Comparison of ENCODE assay signal across 18 cellular contexts in the genomic region with DNA sequence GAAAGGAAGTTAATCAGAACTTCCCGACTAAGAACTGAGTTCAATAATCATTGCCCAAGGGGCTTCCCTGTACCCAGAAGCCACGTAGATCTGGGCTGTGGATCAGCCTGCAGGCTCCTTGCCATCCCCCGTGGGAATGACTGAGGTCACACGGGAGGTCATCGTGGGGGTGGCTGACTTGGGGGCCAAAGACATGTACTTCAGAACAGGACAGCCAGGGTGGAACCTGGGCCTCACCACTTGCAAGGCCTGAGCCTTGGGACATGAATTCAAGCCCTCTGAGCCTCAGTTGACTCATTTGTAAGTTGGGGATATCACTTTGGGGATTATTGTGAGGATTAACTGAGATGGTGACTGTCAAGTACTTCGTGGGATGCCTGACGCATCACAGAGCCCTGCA.
A peak's percentile ranks its signal among the peaks of the same experiment; 100 is the strongest.
DNase-seq lines count a peak whose midpoint lies in the region; ATAC-seq and TF ChIP-seq lines count a peak whose summit lies in the region.
"Had no signal": no experiment of that assay in that cellular context is flagged by ENCODE, and none has a peak within 500 bp of the region (broad histone marks: within the 10 kb centered on the region; RNA-seq: fewer than 3 reads in every experiment).

No MANE protein-coding gene starts in this region.

- no peak overlapping the region for H3K27ac ChIP-seq in CD4-positive, CD25-positive, alpha-beta regulatory T cell (ENCODE audit: insufficient read depth, low read length, poor library complexity, severe bottlenecking)
- H3K27ac ChIP-seq in GM23338 (ENCODE audit: low read depth) (no peak overlapping the region), osteoblast (ENCODE audit: low read depth, low read length) (no peak overlapping the region)
- H3K27ac ChIP-seq: breast epithelium, gastrocnemius medialis, ovary had no signal

- H3K36me3 Mint-ChIP-seq in CD4-positive, CD25-positive, alpha-beta regulatory T cell: peaks cover 9% of the 10 kb centered on the region
- H3K36me3 Mint-ChIP-seq in GM23338 (ENCODE audit: low read depth): no peaks in the 10 kb centered on the region
- peaks cover 26% of the 10 kb centered on the region for H3K36me3 Mint-ChIP-seq in central memory CD8-positive, alpha-beta T cell (ENCODE audit: insufficient read depth)
- no peaks in the 10 kb centered on the region for H3K36me3 Mint-ChIP-seq in nephron progenitor cell (ENCODE audit: low read depth)
- H3K36me3 Mint-ChIP-seq: activated naive CD4-positive, alpha-beta T cell treated with anti-CD3 and anti-CD28 coated beads, Interleukin-2, amount 50 U/mL, for 72 hours; mesothelial cell of epicardium had no signal

- no peaks in the 10 kb centered on the region for H3K27me3 ChIP-seq in CD4-positive, CD25-positive, alpha-beta regulatory T cell (ENCODE audit: control insufficient read depth, insufficient read depth, low read length)
- H3K27me3 ChIP-seq in GM23338 (ENCODE audit: insufficient read depth): no peaks in the 10 kb centered on the region
- no peaks in the 10 kb centered on the region for H3K27me3 ChIP-seq in osteoblast (ENCODE audit: insufficient read depth, low read length)
- H3K27me3 ChIP-seq: breast epithelium, dorsolateral prefrontal cortex, gastrocnemius medialis, ovary had no signal

- H3K9me3 Mint-ChIP-seq in CD4-positive, CD25-positive, alpha-beta regulatory T cell: peaks cover 0 to 2% (median 0%) of the 10 kb centered on the region in 7 donors
- H3K9me3 Mint-ChIP-seq in GM23338 (no peaks in the 10 kb centered on the region), nephron progenitor cell (no peaks in the 10 kb centered on the region)
- H3K9me3 Mint-ChIP-seq in central memory CD8-positive, alpha-beta T cell: no peaks in the 10 kb centered on the region
- H3K9me3 Mint-ChIP-seq: activated naive CD4-positive, alpha-beta T cell treated with anti-CD3 and anti-CD28 coated beads, Interleukin-2, amount 50 U/mL, for 72 hours; mesothelial cell of epicardium had no signal

- peak overlapping the region in 2 of 3 donors; percentile 84 to 88 for H3K27ac Mint-ChIP-seq in CD4-positive, CD25-positive, alpha-beta regulatory T cell
- H3K27ac Mint-ChIP-seq in GM23338 (0 out of 2 replicates have a peak overlapping the region, but pooled peaks have one; percentile 72), nephron progenitor cell (peak overlapping the region; percentile 16)
- peak overlapping the region; percentile 54 for H3K27ac Mint-ChIP-seq in central memory CD8-positive, alpha-beta T cell (ENCODE audit: low read depth)
- H3K27ac Mint-ChIP-seq: mesothelial cell of epicardium had no signal

- DNase-seq in CD4-positive, CD25-positive, alpha-beta regulatory T cell: no peak
- DNase-seq in GM23338 (ENCODE audit: low spot score) (no peak), nephron progenitor cell (no peak), MV-4-11 (lab: John Stamatoyannopoulos, UW) (no peak), GM10266 (ENCODE audit: extremely low spot score) (no peak), osteoblast (ENCODE audit: insufficient read length, low spot score, missing footprints) (no peak)
- DNase-seq in central memory CD8-positive, alpha-beta T cell (ENCODE audit: low spot score in 2 of 2): no peak
- DNase-seq: AML-193, gastrocnemius medialis, KG1, NCI-H1048, ovary, Right ventricle myocardium superior had no signal

- H2AFZ ChIP-seq in GM23338 (no peak overlapping the region), osteoblast (ENCODE audit: low read length) (no peak overlapping the region)

- no peaks in the 10 kb centered on the region for H3K79me2 ChIP-seq in GM23338 (replicated peaks; ENCODE audit: insufficient read depth)
- no peaks in the 10 kb centered on the region for H3K79me2 ChIP-seq in osteoblast (ENCODE audit: insufficient read depth, low read length)

- no peaks in the 10 kb centered on the region for H3K27me3 Mint-ChIP-seq in CD4-positive, CD25-positive, alpha-beta regulatory T cell
- H3K27me3 Mint-ChIP-seq in GM23338 (ENCODE audit: insufficient read depth, low read depth, poor library complexity): no peaks in the 10 kb centered on the region
- H3K27me3 Mint-ChIP-seq in central memory CD8-positive, alpha-beta T cell: no peaks in the 10 kb centered on the region
- no peaks in the 10 kb centered on the region for H3K27me3 Mint-ChIP-seq in nephron progenitor cell (ENCODE audit: low read depth, poor library complexity)

- H3F3A ChIP-seq in GM23338 (replicated peaks; ENCODE audit: low read depth): no peaks in the 10 kb centered on the region

- H3K36me3 ChIP-seq in CD4-positive, CD25-positive, alpha-beta regulatory T cell (ENCODE audit: control insufficient read depth, insufficient read depth, low read length): no peaks in the 10 kb centered on the region
- no peaks in the 10 kb centered on the region for H3K36me3 ChIP-seq in GM23338 (ENCODE audit: insufficient read depth)
- H3K36me3 ChIP-seq in osteoblast (ENCODE audit: insufficient read depth, low read length): no peaks in the 10 kb centered on the region
- H3K36me3 ChIP-seq: breast epithelium, gastrocnemius medialis, ovary had no signal

- H3K4me3 ChIP-seq in CD4-positive, CD25-positive, alpha-beta regulatory T cell (ENCODE audit: low read depth, low read length): no peak overlapping the region
- H3K4me3 ChIP-seq in GM23338: no peak overlapping the region
- H3K4me3 ChIP-seq in osteoblast (ENCODE audit: insufficient read depth, low read length): no peak overlapping the region
- H3K4me3 ChIP-seq: breast epithelium, dorsolateral prefrontal cortex, gastrocnemius medialis, ovary had no signal

- peaks cover 89% of the 10 kb centered on the region for H3K4me1 ChIP-seq in CD4-positive, CD25-positive, alpha-beta regulatory T cell (ENCODE audit: control insufficient read depth, insufficient read depth, low read length, poor library complexity, severe bottlenecking)
- H3K4me1 ChIP-seq in GM23338 (ENCODE audit: insufficient read depth) (peaks cover 7% of the 10 kb centered on the region; the same call in 1 of the 2 replicates), osteoblast (ENCODE audit: insufficient read depth, low read length) (peaks cover 10% of the 10 kb centered on the region)
- H3K4me1 ChIP-seq: breast epithelium, gastrocnemius medialis had no signal

- peaks cover 51 to 98% (median 72%) of the 10 kb centered on the region in 4 donors for H3K4me1 Mint-ChIP-seq in CD4-positive, CD25-positive, alpha-beta regulatory T cell
- peaks cover 33% of the 10 kb centered on the region for H3K4me1 Mint-ChIP-seq in GM23338
- H3K4me1 Mint-ChIP-seq in central memory CD8-positive, alpha-beta T cell: peaks cover 86% of the 10 kb centered on the region
- peaks cover 80% of the 10 kb centered on the region for H3K4me1 Mint-ChIP-seq in nephron progenitor cell

- H3K4me3 Mint-ChIP-seq in CD4-positive, CD25-positive, alpha-beta regulatory T cell: peak overlapping the region in 3 of 4 donors; percentile 42 to 65 (median 64)
- H3K4me3 Mint-ChIP-seq in GM23338 (no peak overlapping the region), nephron progenitor cell (no peak overlapping the region)
- H3K4me3 Mint-ChIP-seq in central memory CD8-positive, alpha-beta T cell: no peak overlapping the region
- H3K4me3 Mint-ChIP-seq: mesothelial cell of epicardium had no signal

- H3K9me2 ChIP-seq in GM23338 (ENCODE audit: insufficient read depth): no peaks in the 10 kb centered on the region

- no peaks in the 10 kb centered on the region for H3K9me3 ChIP-seq in CD4-positive, CD25-positive, alpha-beta regulatory T cell (ENCODE audit: control insufficient read depth in 2 of 2, low read length in 2 of 2)
- H3K9me3 ChIP-seq in osteoblast (ENCODE audit: low read depth, low read length): no peaks in the 10 kb centered on the region
- H3K9me3 ChIP-seq: breast epithelium, gastrocnemius medialis, ovary had no signal

- TF ChIP-seq CTCF in GM23338 (conservative IDR thresholded peaks at IDR 0.05; ENCODE audit: low read depth in 2 of 2) (no peak), nephron progenitor cell (IDR thresholded peaks at IDR 0.05) (no peak), GM10266 (IDR thresholded peaks at IDR 0.05; ENCODE audit: control insufficient read depth, insufficient read depth, low read depth, missing control alignments) (no peak), osteoblast (IDR thresholded peaks at IDR 0.05; ENCODE audit: extremely low read depth, low read depth, low read length) (no peak)

- peak overlapping the region; percentile 38 for H3K4me2 ChIP-seq in GM23338
- no peak overlapping the region for H3K4me2 ChIP-seq in osteoblast (ENCODE audit: insufficient read depth, low read length)

- no peaks in the 10 kb centered on the region for H4K20me1 ChIP-seq in GM23338 (replicated peaks; ENCODE audit: insufficient read depth)
- H4K20me1 ChIP-seq in osteoblast (ENCODE audit: insufficient read depth, low read length): peaks cover 2% of the 10 kb centered on the region

- ATAC-seq in CD4-positive, CD25-positive, alpha-beta regulatory T cell (ENCODE audit: low read depth in 2 of 2): no peak
- ATAC-seq in GM23338 (no peak), GM19467 (IDR thresholded peaks at IDR 0.05; ENCODE audit: unreplicated experiment) (no peak)
- no peak for ATAC-seq in central memory CD8-positive, alpha-beta T cell (replicated peaks; ENCODE audit: extremely low read depth, poor library complexity, severe bottlenecking)
- ATAC-seq: gastrocnemius medialis had no signal

TF ChIP-seq in GM23338, 12 proteins besides CTCF, POLR2A, EP300 and RAD21 (continues in another document):
- no peak for TF ChIP-seq EZH2 (IDR thresholded peaks at IDR 0.05; ENCODE audit: low read depth, unreplicated experiment)
- no peak for TF ChIP-seq ZNF331 (CRISPR knock-in tag; IDR thresholded peaks at IDR 0.05; ENCODE audit: low read depth)

Comparison
In these comparisons a context has a peak if more than half of its experiments do, and no peak if none do; other contexts are left out.
1. H3K27ac Mint-ChIP-seq: peak in every context shown above with its lines; median percentile 86 in CD4-positive, CD25-positive, alpha-beta regulatory T cell; 72 in GM23338; 54 in central memory CD8-positive, alpha-beta T cell; 16 in nephron progenitor cell.
2. H3K4me3 Mint-ChIP-seq: peak in CD4-positive, CD25-positive, alpha-beta regulatory T cell (3 of 4); none in GM23338 (single experiment), central memory CD8-positive, alpha-beta T cell (single experiment) and nephron progenitor cell (single experiment).